23 cellular contexts compared by ENCODE assay signal in the genomic region with DNA sequence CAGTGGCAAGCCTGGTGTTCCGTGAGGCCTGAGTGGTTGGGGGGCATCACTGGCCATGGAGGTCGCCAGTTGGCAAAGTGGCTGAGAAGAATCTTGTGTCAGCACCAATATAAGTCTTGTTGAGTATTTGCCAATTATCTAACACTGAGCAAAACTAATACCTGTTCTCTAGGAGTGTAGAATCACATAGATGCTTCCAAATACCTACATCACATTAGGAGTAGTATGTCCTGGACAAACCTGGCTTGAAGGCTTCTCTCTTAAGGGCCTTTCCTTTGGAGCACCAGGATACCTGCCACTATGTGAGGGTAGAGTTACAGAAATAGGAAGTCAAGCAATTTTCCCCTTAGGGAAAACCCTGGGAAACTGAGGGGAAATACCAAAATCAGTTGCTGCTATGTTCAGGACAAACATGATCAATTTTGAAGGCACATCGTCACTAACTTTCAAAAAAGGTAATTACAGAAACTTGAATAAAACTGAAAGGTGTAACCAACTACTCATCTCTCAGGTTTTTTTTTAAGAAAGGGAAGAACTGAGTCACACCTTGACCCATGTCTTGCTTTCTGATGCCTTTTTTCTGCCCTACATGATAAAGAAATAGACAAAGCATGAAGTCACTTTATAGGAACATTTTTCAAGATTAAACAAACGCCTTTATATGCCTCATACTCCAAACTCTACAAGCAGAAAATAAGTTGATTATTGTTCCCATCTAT.
"Had no signal": no experiment of that assay in that cellular context is flagged by ENCODE, and none has a peak within 500 bp of the region (broad histone marks: within the 10 kb centered on the region; RNA-seq: fewer than 3 reads in every experiment).

No MANE protein-coding gene starts in this region.

- H3K4me1 Mint-ChIP-seq: activated naive CD8-positive, alpha-beta T cell treated with anti-CD3 and anti-CD28 coated beads, Interleukin-2, amount 10 ng/mL, durations not matched to agents 7 days and 5 days; endodermal cell; mesothelial cell of epicardium; natural killer cell had no signal

- H3K27me3 Mint-ChIP-seq: activated CD4-positive, alpha-beta memory T cell treated with anti-CD3 and anti-CD28 coated beads for 36 hours; activated CD8-positive, alpha-beta memory T cell treated with anti-CD3 and anti-CD28 coated beads, Interleukin-2, amount 10 ng/mL, durations not matched to agents 7 days and 5 days; activated naive CD8-positive, alpha-beta T cell treated with anti-CD3 and anti-CD28 coated beads, Interleukin-2, amount 10 ng/mL, durations not matched to agents 7 days and 5 days had no signal

- H3K36me3 Mint-ChIP-seq: activated CD4-positive, alpha-beta memory T cell treated with anti-CD3 and anti-CD28 coated beads for 36 hours; activated naive CD8-positive, alpha-beta T cell treated with anti-CD3 and anti-CD28 coated beads, Interleukin-2, amount 10 ng/mL, durations not matched to agents 7 days and 5 days; natural killer cell had no signal

- H3K27ac Mint-ChIP-seq: activated CD4-positive, alpha-beta memory T cell treated with anti-CD3 and anti-CD28 coated beads for 36 hours; activated CD8-positive, alpha-beta memory T cell treated with anti-CD3 and anti-CD28 coated beads, Interleukin-2, amount 10 ng/mL, durations not matched to agents 7 days and 5 days; activated naive CD8-positive, alpha-beta T cell treated with anti-CD3 and anti-CD28 coated beads, Interleukin-2, amount 10 ng/mL, durations not matched to agents 7 days and 5 days; endodermal cell; mesothelial cell of epicardium; natural killer cell; stimulated activated naive B cell treated with anti-CD40 and anti-IgM and Interleukin-4, amounts not matched to agents 10 μg/mL and 1 μg/mL and 100 μg/mL, for 72 hours had no signal

- DNase-seq: activated CD4-positive, alpha-beta memory T cell treated with anti-CD3 and anti-CD28 coated beads for 36 hours; activated CD4-positive, alpha-beta T cell treated with anti-CD3 and anti-CD28 coated beads for 1 hour; activated CD8-positive, alpha-beta memory T cell treated with anti-CD3 and anti-CD28 coated beads, Interleukin-2, amount 10 ng/mL, durations not matched to agents 7 days and 5 days; activated effector memory CD4-positive, alpha-beta T cell treated with anti-CD3 and anti-CD28 coated beads, Interleukin-2, amount 50 U/mL, for 16 hours; activated naive CD8-positive, alpha-beta T cell treated with anti-CD3 and anti-CD28 coated beads, Interleukin-2, amount 10 ng/mL, durations not matched to agents 7 days and 5 days; amygdala; cerebellar nuclear complex; endodermal cell; esophagus squamous epithelium; gastrocnemius medialis; hippocampal formation; kidney glomerular epithelial cell; left ventricle myocardium superior; mammary epithelial cell; natural killer cell; retina; sigmoid colon; stimulated activated CD4-positive, alpha-beta T cell treated with anti-CD3 and anti-CD28 coated beads, Interleukin-15, amount 100 ng/mL, for 24 hours; stimulated activated naive B cell treated with anti-CD40 and anti-IgM and Interleukin-4, amounts not matched to agents 10 μg/mL and 1 μg/mL and 100 μg/mL, for 72 hours; thyroid gland; upper lobe of right lung had no signal

- H3K9me3 Mint-ChIP-seq: natural killer cell had no signal

- ATAC-seq: activated CD8-positive, alpha-beta memory T cell treated with anti-CD3 and anti-CD28 coated beads, Interleukin-2, amount 10 ng/mL, durations not matched to agents 7 days and 5 days; gastrocnemius medialis; left ventricle myocardium superior; natural killer cell; SK-N-SH treated with all-trans-retinoic acid at 6 μM for 48 hours; upper lobe of right lung had no signal

- H3K4me3 Mint-ChIP-seq: activated CD4-positive, alpha-beta memory T cell treated with anti-CD3 and anti-CD28 coated beads for 36 hours; activated CD8-positive, alpha-beta memory T cell treated with anti-CD3 and anti-CD28 coated beads, Interleukin-2, amount 10 ng/mL, durations not matched to agents 7 days and 5 days; activated naive CD8-positive, alpha-beta T cell treated with anti-CD3 and anti-CD28 coated beads, Interleukin-2, amount 10 ng/mL, durations not matched to agents 7 days and 5 days; endodermal cell; mesothelial cell of epicardium; natural killer cell; stimulated activated naive B cell treated with anti-CD40 and anti-IgM and Interleukin-4, amounts not matched to agents 10 μg/mL and 1 μg/mL and 100 μg/mL, for 72 hours had no signal
